ENCODE assay signal across 9 cellular contexts in genomic region chr20:53752583-53752970, GRCh38.
DNase-seq lines count a peak whose midpoint lies in the region; ATAC-seq and TF ChIP-seq lines count a peak whose summit lies in the region.
"Had no signal": no experiment of that assay in that cellular context is flagged by ENCODE, and none has a peak within 500 bp of the region (broad histone marks: within the 10 kb centered on the region; RNA-seq: fewer than 3 reads in every experiment).

No MANE protein-coding gene starts in this region.

- intact Hi-C loops in PC-9 (cut with micrococcal nuclease; ENCODE audit: unreplicated experiment) (loop anchor here (1.0 to 5.0 kb wide), 4 partner anchors 14 to 175 kb away; no protein-coding TSS in a partner anchor), colonic mucosa (cut with DNase I) (loop anchor here (10.0 kb wide), 1 partner anchor 178 kb away; no protein-coding TSS in a partner anchor)

- H3K4me2 ChIP-seq in GM23338 = peak overlapping the region; percentile 56
- peak overlapping the region; percentile 85 for H3K4me2 ChIP-seq in PC-9
- H3K4me2 ChIP-seq in parathyroid adenoma (ENCODE audit: low read length) = peak overlapping the region; percentile 13

- H4K20me1 ChIP-seq in GM23338 (replicated peaks; ENCODE audit: insufficient read depth) = no peaks in the 10 kb centered on the region
- no peaks in the 10 kb centered on the region for H4K20me1 ChIP-seq in PC-9 (ENCODE audit: insufficient read depth)

- H3K27me3 Mint-ChIP-seq in GM23338 (ENCODE audit: insufficient read depth, low read depth, poor library complexity) = peaks cover 4% of the 10 kb centered on the region

- peaks cover 62% of the 10 kb centered on the region for H3K4me1 Mint-ChIP-seq in GM23338

- ATAC-seq in GM23338 = peak; percentile 46

- H3K9me3 ChIP-seq in PC-9 (ENCODE audit: insufficient read depth, low read depth) = no peaks in the 10 kb centered on the region
- no peaks in the 10 kb centered on the region for H3K9me3 ChIP-seq in colonic mucosa
- no peaks in the 10 kb centered on the region for H3K9me3 ChIP-seq in parathyroid adenoma (ENCODE audit: control insufficient read depth, low read length)
- H3K9me3 ChIP-seq in effector memory CD4-positive, alpha-beta T cell (ENCODE audit: control insufficient read depth, low read length) = no peaks in the 10 kb centered on the region

- no peaks in the 10 kb centered on the region for H3K9me2 ChIP-seq in GM23338 (ENCODE audit: insufficient read depth)
- no peaks in the 10 kb centered on the region for H3K9me2 ChIP-seq in PC-9 (ENCODE audit: insufficient read depth)

- CTCF ChIA-PET in PC-9 (lab: Charles Lee) = no interaction called here

- 0 out of 2 replicates have a peak, but pooled peaks cover 4% of the 10 kb centered on the region for H3F3A ChIP-seq in GM23338 (replicated peaks; ENCODE audit: low read depth)
- peaks cover 56% of the 10 kb centered on the region for H3F3A ChIP-seq in PC-9 (ENCODE audit: insufficient read depth, low read depth)

- TF ChIP-seq CTCF in GM23338 (conservative IDR thresholded peaks at IDR 0.05; ENCODE audit: low read depth in 2 of 2) = no peak
- no peak for TF ChIP-seq CTCF in PC-9 (conservative IDR thresholded peaks at IDR 0.05)
- TF ChIP-seq CTCF in colonic mucosa (IDR thresholded peaks at IDR 0.05) = no peak
- no peak for TF ChIP-seq CTCF in parathyroid adenoma (IDR thresholded peaks at IDR 0.05)

- no peak overlapping the region for H3K4me3 Mint-ChIP-seq in GM23338

- H3K4me3 ChIP-seq in GM23338 (no peak overlapping the region), PC-9 (peak overlapping the region; percentile 48; the same call in 1 of the 2 replicates), colonic mucosa (no peak overlapping the region), parathyroid adenoma (ENCODE audit: low read depth, low read length) (no peak overlapping the region)
- H3K4me3 ChIP-seq in effector memory CD4-positive, alpha-beta T cell (ENCODE audit: insufficient read depth, low read depth, low read length, poor library complexity, severe bottlenecking) = no peak overlapping the region

- H3K9me3 Mint-ChIP-seq in GM23338 = no peaks in the 10 kb centered on the region

- no peaks in the 10 kb centered on the region for H3K79me2 ChIP-seq in GM23338 (replicated peaks; ENCODE audit: insufficient read depth)
- no peaks in the 10 kb centered on the region for H3K79me2 ChIP-seq in PC-9 (ENCODE audit: low read depth)
- H3K79me2 ChIP-seq in parathyroid adenoma = no peaks in the 10 kb centered on the region

- H3K36me3 ChIP-seq in GM23338 (ENCODE audit: insufficient read depth) (no peaks in the 10 kb centered on the region), PC-9 (ENCODE audit: low read depth) (no peaks in the 10 kb centered on the region), colonic mucosa (no peaks in the 10 kb centered on the region), parathyroid adenoma (ENCODE audit: control insufficient read depth, insufficient read depth, low read length) (no peaks in the 10 kb centered on the region)
- no peaks in the 10 kb centered on the region for H3K36me3 ChIP-seq in effector memory CD4-positive, alpha-beta T cell (ENCODE audit: control insufficient read depth, insufficient read depth, low read length)

- peak overlapping the region in 1 of 2 donors; percentile 15 for H3K9ac ChIP-seq in colonic mucosa (ENCODE audit: low read depth in 2 of 2, low read length in 2 of 2)
- H3K9ac ChIP-seq in parathyroid adenoma = no peak overlapping the region

- H3K4me1 ChIP-seq in GM23338 (ENCODE audit: insufficient read depth) (peaks cover 48% of the 10 kb centered on the region), PC-9 (replicated peaks; ENCODE audit: insufficient read depth) (peaks cover 70% of the 10 kb centered on the region), colonic mucosa (peaks cover 16% of the 10 kb centered on the region), parathyroid adenoma (peaks cover 28% of the 10 kb centered on the region)
- H3K4me1 ChIP-seq in effector memory CD4-positive, alpha-beta T cell (ENCODE audit: control insufficient read depth, insufficient read depth, low read length, poor library complexity, severe bottlenecking) = peaks cover 41% of the 10 kb centered on the region

- no peak for DNase-seq in GM23338 (ENCODE audit: low spot score)
- no peak for DNase-seq in PC-9
- no peak for DNase-seq in colonic mucosa
- DNase-seq in NCI-H524 treated with DMSO at 0.1 percent for 48 hours (lab: John Stamatoyannopoulos, UW) = no peak
- DNase-seq in effector memory CD4-positive, alpha-beta T cell = no peak
- no peak for DNase-seq in ecto neural progenitor cell (ENCODE audit: low spot score)
- DNase-seq: NCI-H1092; stimulated activated naive CD4-positive, alpha-beta T cell treated with Interleukin-2 at 50 U/mL for 16 hours had no signal

- H2AFZ ChIP-seq in GM23338 = peak overlapping the region; percentile 2; the same call in 1 of the 2 replicates
- H2AFZ ChIP-seq in PC-9 = peak overlapping the region; percentile 62; the same call in 1 of the 2 replicates
- peak overlapping the region; percentile 65 for H2AFZ ChIP-seq in parathyroid adenoma

- BruUV-seq in PC-9 (replicated peaks; lab: Mats Ljungman, UMichigan) = no TSS peak

- H3K27me3 ChIP-seq in GM23338 (ENCODE audit: insufficient read depth) = no peaks in the 10 kb centered on the region
- no peaks in the 10 kb centered on the region for H3K27me3 ChIP-seq in PC-9 (ENCODE audit: insufficient read depth, low read depth)
- H3K27me3 ChIP-seq in colonic mucosa = no peaks in the 10 kb centered on the region
- no peaks in the 10 kb centered on the region for H3K27me3 ChIP-seq in parathyroid adenoma (ENCODE audit: control insufficient read depth, insufficient read depth, low read length)
- no peaks in the 10 kb centered on the region for H3K27me3 ChIP-seq in effector memory CD4-positive, alpha-beta T cell (replicated peaks; ENCODE audit: control insufficient read depth, insufficient read depth, low read length, poor library complexity, severe bottlenecking)

- peak overlapping the region; percentile 94 for H3K27ac Mint-ChIP-seq in GM23338

- peak overlapping the region; percentile 93 for H3K27ac ChIP-seq in GM23338 (ENCODE audit: low read depth)
- H3K27ac ChIP-seq in PC-9 = peak overlapping the region; percentile 98
- peak overlapping the region; percentile 75 for H3K27ac ChIP-seq in colonic mucosa
- peak overlapping the region; percentile 84 for H3K27ac ChIP-seq in parathyroid adenoma
- no peak overlapping the region for H3K27ac ChIP-seq in effector memory CD4-positive, alpha-beta T cell (ENCODE audit: insufficient read depth, low read length, poor library complexity, severe bottlenecking)

- POLR2A ChIA-PET in PC-9 (lab: Charles Lee; ENCODE audit: unreplicated experiment) = interaction anchor here (0.5 to 1.5 kb wide), 12 partner anchors 12 to 1437 kb away, joined by 3 to 14 read pairs (median 6); no protein-coding TSS in a partner anchor

- H3K36me3 Mint-ChIP-seq in GM23338 (ENCODE audit: low read depth) = no peaks in the 10 kb centered on the region

TF ChIP-seq in GM23338, 12 proteins besides CTCF, POLR2A, EP300 and RAD21:
- no peak for TF ChIP-seq CREB1 (CRISPR knock-in tag; IDR thresholded peaks at IDR 0.05; ENCODE audit: low read depth)
- no peak for TF ChIP-seq POLR2AphosphoS5 (IDR thresholded peaks at IDR 0.05; ENCODE audit: low read depth)
- TF ChIP-seq REST (IDR thresholded peaks at IDR 0.05; ENCODE audit: unreplicated experiment) = no peak
- TF ChIP-seq EZH2 (IDR thresholded peaks at IDR 0.05; ENCODE audit: low read depth, unreplicated experiment) = no peak
- no peak for TF ChIP-seq STAT1 (IDR thresholded peaks at IDR 0.05; ENCODE audit: unreplicated experiment)
- TF ChIP-seq EZH2phosphoT487 (IDR thresholded peaks at IDR 0.05; ENCODE audit: unreplicated experiment) = no peak
- TF ChIP-seq ETS1 (IDR thresholded peaks at IDR 0.05) = no peak
- no peak for TF ChIP-seq ZNF331 (CRISPR knock-in tag; IDR thresholded peaks at IDR 0.05; ENCODE audit: low read depth)
- TF ChIP-seq JUNB (IDR thresholded peaks at IDR 0.05; ENCODE audit: unreplicated experiment) = no peak
TF ChIP-seq in GM23338: peak in this region for 0.

Comparison
In these comparisons a context has a peak if more than half of its experiments do, and no peak if none do; other contexts are left out.
1. H2AFZ ChIP-seq: peak in every context shown above with its lines; median percentile 65 in parathyroid adenoma; 62 in PC-9; 2 in GM23338.
2. H3K4me2 ChIP-seq: peak in every context shown above with its lines; median percentile 85 in PC-9; 56 in GM23338; 13 in parathyroid adenoma.